ENCODE assay signal across 8 cellular contexts in genomic region chr17:16352303-16352837, GRCh38. TPM values are rescaled to one million over a fixed set of nuclear protein-coding genes. Genes with fewer than 3 reads are reported as not detected.
DNase-seq lines count a peak whose midpoint lies in the region; ATAC-seq and TF ChIP-seq lines count a peak whose summit lies in the region.

No MANE protein-coding gene starts in this region.

- H3K36me3 Mint-ChIP-seq in T-helper 2 cell treated with Interferon-gamma antibody and Interleukin-4, amounts not matched to agents 5 μg/mL and 100 μg/mL, for 36 hours (ENCODE audit: low read depth), result peaks cover 4% of the 10 kb centered on the region
- H3K36me3 Mint-ChIP-seq in MCF 10A (ENCODE audit: insufficient read depth, unreplicated experiment), result peaks cover 11% of the 10 kb centered on the region

- WGBS in spleen, 5 donors, result 2 to 5% (median 3%) methylated on average over 37 of the region's 37 CpGs

- no peaks in the 10 kb centered on the region for H3K9me3 Mint-ChIP-seq in T-helper 2 cell treated with Interferon-gamma antibody and Interleukin-4, amounts not matched to agents 5 μg/mL and 100 μg/mL, for 36 hours
- H3K9me3 Mint-ChIP-seq in MCF 10A (ENCODE audit: unreplicated experiment), result no peaks in the 10 kb centered on the region

- no TSS peak for BruUV-seq in MCF 10A (replicated peaks; lab: Mats Ljungman, UMichigan)

- no peak overlapping the region for H3K27ac Mint-ChIP-seq in T-helper 2 cell treated with Interferon-gamma antibody and Interleukin-4, amounts not matched to agents 5 μg/mL and 100 μg/mL, for 36 hours
- peak overlapping the region; percentile 43 for H3K27ac Mint-ChIP-seq in MCF 10A (ENCODE audit: low read depth, unreplicated experiment)

- CTCF ChIA-PET in MCF 10A (lab: Yijun Ruan, JAX), result interaction anchor here (0.7 to 7.7 kb wide), 4 partner anchors 12 to 139 kb away, joined by 3 to 80 read pairs (median 4); no protein-coding TSS in a partner anchor

- H3K27ac ChIP-seq in spleen, result peak overlapping the region in 1 of 8 donors; percentile 30

- H3K36me3 ChIP-seq in spleen, result peaks cover 0 to 16% (median 9%) of the 10 kb centered on the region in 6 donors

- no peak for ATAC-seq in HG03097 (IDR thresholded peaks at IDR 0.05; ENCODE audit: low FRiP score, unreplicated experiment)
- ATAC-seq in HG02852 (IDR thresholded peaks at IDR 0.05; ENCODE audit: unreplicated experiment), result no peak

- H3K4me1 Mint-ChIP-seq in T-helper 2 cell treated with Interferon-gamma antibody and Interleukin-4, amounts not matched to agents 5 μg/mL and 100 μg/mL, for 36 hours (ENCODE audit: low read depth), result peaks cover 17% of the 10 kb centered on the region
- peaks cover 4% of the 10 kb centered on the region for H3K4me1 Mint-ChIP-seq in MCF 10A (ENCODE audit: insufficient read depth, unreplicated experiment)

- intact Hi-C loops in MCF 10A (cut with micrococcal nuclease), result no loop called here
- intact Hi-C loops in spleen (cut with DNase I; ENCODE audit: low total_unique reads), result loop anchor here (10.0 kb wide), 1 partner anchor 242 kb away; no protein-coding TSS in a partner anchor

- peaks cover 0 to 15% (median 0%) of the 10 kb centered on the region in 7 donors for H3K27me3 ChIP-seq in spleen (replicated peaks in 1 of 7)

- peak overlapping the region; percentile 62 to 76 (median 70) for H3K4me3 ChIP-seq in spleen

- H3K27me3 Mint-ChIP-seq in T-helper 2 cell treated with Interferon-gamma antibody and Interleukin-4, amounts not matched to agents 5 μg/mL and 100 μg/mL, for 36 hours (ENCODE audit: low read depth), result peaks cover 16% of the 10 kb centered on the region
- no peaks in the 10 kb centered on the region for H3K27me3 Mint-ChIP-seq in MCF 10A (ENCODE audit: insufficient read depth, unreplicated experiment)

- TF ChIP-seq CTCF in MCF 10A (IDR thresholded peaks at IDR 0.05; ENCODE audit: unreplicated experiment), result no peak
- TF ChIP-seq CTCF in spleen (IDR thresholded peaks at IDR 0.05 in 8 of 11, conservative IDR thresholded peaks at IDR 0.05 in 3 of 11), result no peak

- POLR2A ChIA-PET in MCF 10A (lab: Yijun Ruan, JAX), result interaction anchor here (0.6 to 4.3 kb wide), 17 partner anchors 8 to 135 kb away, joined by 3 to 39 read pairs (median 4); partner anchors contain the start of genes PIGL and UBB

- H3K4me3 Mint-ChIP-seq in T-helper 2 cell treated with Interferon-gamma antibody and Interleukin-4, amounts not matched to agents 5 μg/mL and 100 μg/mL, for 36 hours, result peak overlapping the region; percentile 90
- H3K4me3 Mint-ChIP-seq in MCF 10A (ENCODE audit: unreplicated experiment), result peak overlapping the region; percentile 81

- DNase-seq in DMS79 treated with DMSO at 0.1 percent for 48 hours (lab: John Stamatoyannopoulos, UW) (peak; percentile 33), KG1 (lab: John Stamatoyannopoulos, UW) (peak; percentile 12), MCF 10A (ENCODE audit: unreplicated experiment) (peak; percentile 20), inferior parietal cortex (ENCODE audit: extremely low spot score) (peak; percentile 42), spleen (peak; percentile 77)
- peak; percentile 25 for DNase-seq in T-helper 2 cell treated with Interferon-gamma antibody and Interleukin-4, amounts not matched to agents 5 μg/mL and 100 μg/mL, for 36 hours (ENCODE audit: low spot score)

- H3K4me1 ChIP-seq in spleen, result peaks cover 0 to 26% (median 17%) of the 10 kb centered on the region in 6 donors

- H3K9me3 ChIP-seq in spleen, result no peaks in the 10 kb centered on the region

- no peak for TF ChIP-seq POLR2A in spleen (IDR thresholded peaks at IDR 0.05)

RNA-seq across cellular contexts. Expression of gene CENPV, which starts 0.9 kb away (rescaled TPM):
- total RNA-seq in MCF 10A (2022) (22.4 and 27.7 TPM in 2 replicates), spleen (10 to 100 TPM in 2 of 7 donors, 1 to 10 TPM in 5; 5.1 to 15.2 (median 9.5) TPM)
- 10 to 100 TPM; 18.7 to 24.5 (median 19.5) TPM for polyA plus RNA-seq in spleen

RNA-seq across cellular contexts. Expression of gene UBB, which starts 28.5 kb away (rescaled TPM):
- total RNA-seq in MCF 10A (2022) (626 and 729 TPM in 2 replicates), spleen (1,000 to 10,000 TPM in 5 of 7 donors, 100 to 1,000 TPM in 2; 822 to 1,795 (median 1,121) TPM)
- polyA plus RNA-seq in spleen, result 100 to 1,000 TPM; 697 to 951 (median 938) TPM

Comparison
In these comparisons a context has a peak if more than half of its experiments do, and no peak if none do; other contexts are left out.
1. DNase-seq: peak in every context shown above with its lines; median percentile 77 in spleen; 42 in inferior parietal cortex; 33 in DMS79 treated with DMSO at 0.1 percent for 48 hours; 25 in T-helper 2 cell treated with Interferon-gamma antibody and Interleukin-4, amounts not matched to agents 5 μg/mL and 100 μg/mL, for 36 hours; 20 in MCF 10A; 12 in KG1.